ENCODE assay signal across 9 cellular contexts in genomic region chr4:100106982-100107381, GRCh38.
A peak's percentile ranks its signal among the peaks of the same experiment; 100 is the strongest.
DNase-seq lines count a peak whose midpoint lies in the region; ATAC-seq and TF ChIP-seq lines count a peak whose summit lies in the region.
"Had no signal": no experiment of that assay in that cellular context is flagged by ENCODE, and none has a peak within 500 bp of the region (broad histone marks: within the 10 kb centered on the region; RNA-seq: fewer than 3 reads in every experiment).

No MANE protein-coding gene starts in this region.

- H3K4me1 ChIP-seq in suprapubic skin = no peaks in the 10 kb centered on the region
- H3K4me1 ChIP-seq in tibial nerve = no peaks in the 10 kb centered on the region
- H3K4me1 ChIP-seq: ascending aorta had no signal

- TF ChIP-seq CTCF in kidney epithelial cell (IDR thresholded peaks at IDR 0.05; ENCODE audit: insufficient read depth, low read length, poor library complexity, severe bottlenecking) = no peak
- TF ChIP-seq CTCF in suprapubic skin (IDR thresholded peaks at IDR 0.05) = no peak
- no peak for TF ChIP-seq CTCF in tibial nerve (IDR thresholded peaks at IDR 0.05)

- H3K4me3 ChIP-seq in kidney epithelial cell (ENCODE audit: low read depth, low read length) = no peak overlapping the region
- no peak overlapping the region for H3K4me3 ChIP-seq in suprapubic skin
- no peak overlapping the region for H3K4me3 ChIP-seq in tibial nerve
- H3K4me3 ChIP-seq: ascending aorta had no signal

- TF ChIP-seq POLR2A in suprapubic skin (IDR thresholded peaks at IDR 0.05) (no peak), tibial nerve (IDR thresholded peaks at IDR 0.05) (no peak)

- H3K9me3 ChIP-seq in suprapubic skin = no peaks in the 10 kb centered on the region
- H3K9me3 ChIP-seq in tibial nerve = no peaks in the 10 kb centered on the region
- H3K9me3 ChIP-seq: ascending aorta had no signal

- H3K36me3 ChIP-seq in kidney epithelial cell (ENCODE audit: control insufficient read depth, insufficient read depth, low read length) = no peaks in the 10 kb centered on the region
- H3K36me3 ChIP-seq in suprapubic skin = no peaks in the 10 kb centered on the region
- no peaks in the 10 kb centered on the region for H3K36me3 ChIP-seq in tibial nerve
- H3K36me3 ChIP-seq: ascending aorta had no signal

- no peak for TF ChIP-seq EP300 in suprapubic skin (IDR thresholded peaks at IDR 0.05)
- no peak for TF ChIP-seq EP300 in tibial nerve (IDR thresholded peaks at IDR 0.05)

- DNase-seq in HT1080 (ENCODE audit: low read depth) (peak; percentile 6), kidney epithelial cell (ENCODE audit: low read depth) (peak; percentile 70), suprapubic skin (ENCODE audit: low spot score in 2 of 2) (no peak), tibial nerve (ENCODE audit: low spot score in 2 of 2) (no peak), NCI-H128 (lab: John Stamatoyannopoulos, UW; ENCODE audit: unreplicated experiment) (no peak)

- H3K27ac ChIP-seq in suprapubic skin = no peak overlapping the region
- H3K27ac ChIP-seq in tibial nerve = no peak overlapping the region
- H3K27ac ChIP-seq: ascending aorta had no signal

- WGBS in suprapubic skin = 52% methylated on average over 1 of the region's 1 CpG
- whole genome bisulfite sequencing in tibial nerve, 2 donors = 38 to 50% methylated on average over 1 of the region's 1 CpG

- ATAC-seq in GM18520 (IDR thresholded peaks at IDR 0.05; ENCODE audit: unreplicated experiment) (peak; percentile 98), GM21825 (IDR thresholded peaks at IDR 0.05; ENCODE audit: unreplicated experiment) (peak; percentile 99), SK-N-SH treated with all-trans-retinoic acid at 6 μM for 48 hours (no peak)

- H3K27me3 ChIP-seq in kidney epithelial cell (ENCODE audit: control insufficient read depth, insufficient read depth, low read length) (no peaks in the 10 kb centered on the region), suprapubic skin (no peaks in the 10 kb centered on the region), tibial nerve (no peaks in the 10 kb centered on the region)
- H3K27me3 ChIP-seq: ascending aorta had no signal

TF ChIP-seq in SK-N-SH treated with all-trans-retinoic acid at 6 μM for 48 hours, 23 proteins besides CTCF, POLR2A, EP300 and RAD21:
- TF ChIP-seq ZNF8 (CRISPR knock-in tag; IDR thresholded peaks at IDR 0.05) (no peak), TSHZ2 (CRISPR knock-in tag; IDR thresholded peaks at IDR 0.05) (no peak), CSDC2 (CRISPR knock-in tag; IDR thresholded peaks at IDR 0.05) (no peak), PATZ1 (CRISPR knock-in tag; IDR thresholded peaks at IDR 0.05; ENCODE audit: borderline replicate concordance) (no peak), TCF4 (CRISPR knock-in tag; IDR thresholded peaks at IDR 0.05; ENCODE audit: borderline replicate concordance) (no peak), TOX (CRISPR knock-in tag; IDR thresholded peaks at IDR 0.05; ENCODE audit: borderline replicate concordance) (no peak), ISL1 (CRISPR knock-in tag; IDR thresholded peaks at IDR 0.05) (no peak)

Comparison
In these comparisons a context has a peak if more than half of its experiments do, and no peak if none do; other contexts are left out.
1. DNase-seq: peak in HT1080 (single experiment) and kidney epithelial cell (single experiment); none in suprapubic skin (0 of 2), tibial nerve (0 of 2) and NCI-H128 (single experiment).